Comparison of ENCODE assay signal across 16 cellular contexts in the genomic region with DNA sequence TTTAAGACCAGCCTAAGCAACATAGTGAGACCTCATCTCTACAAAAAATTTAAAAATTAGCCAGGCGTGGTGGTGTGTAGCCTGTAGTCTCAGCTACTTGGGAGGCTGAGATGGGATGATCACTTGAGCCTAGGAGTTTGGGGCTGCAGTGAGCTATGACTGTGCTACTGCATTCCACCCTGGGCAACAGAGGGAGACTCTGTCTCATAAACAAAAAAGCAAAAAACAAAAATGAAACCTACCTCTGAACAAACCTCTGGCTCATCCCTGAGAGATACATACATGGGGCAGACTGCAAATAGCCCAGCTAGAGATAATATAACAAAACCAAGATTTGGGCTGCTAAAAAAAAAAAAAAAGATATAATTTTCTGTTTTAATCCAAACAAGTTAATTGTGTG. TPM values are rescaled to one million over a fixed set of nuclear protein-coding genes. Genes with fewer than 3 reads are reported as not detected.
DNase-seq lines count a peak whose midpoint lies in the region; ATAC-seq and TF ChIP-seq lines count a peak whose summit lies in the region.
"Had no signal": no experiment of that assay in that cellular context is flagged by ENCODE, and none has a peak within 500 bp of the region (broad histone marks: within the 10 kb centered on the region; RNA-seq: fewer than 3 reads in every experiment).

No MANE protein-coding gene starts in this region.

- CTCF ChIA-PET in PC-9 (lab: Charles Lee): interaction anchor here (0.7 kb wide), 1 partner anchor 128 kb away, joined by 3 read pairs; no protein-coding TSS in a partner anchor

- ATAC-seq in GM18861 (IDR thresholded peaks at IDR 0.05; ENCODE audit: unreplicated experiment) (peak; percentile 97), HG02623 (IDR thresholded peaks at IDR 0.05; ENCODE audit: unreplicated experiment) (peak; percentile 98), left lung (no peak)
- ATAC-seq: effector memory CD8-positive, alpha-beta T cell had no signal

- H3K9me2 ChIP-seq in MM.1S (replicated peaks; ENCODE audit: insufficient read depth, low read length) (no peaks in the 10 kb centered on the region), PC-9 (ENCODE audit: insufficient read depth) (no peaks in the 10 kb centered on the region)

- H3K27me3 ChIP-seq in MM.1S (replicated peaks; ENCODE audit: insufficient read depth, low read length) (no peaks in the 10 kb centered on the region), left lung (peaks cover 0 to 7% of the 10 kb centered on the region in 2 donors), PC-9 (ENCODE audit: insufficient read depth, low read depth) (no peaks in the 10 kb centered on the region)

- H3K4me3 ChIP-seq in MM.1S (ENCODE audit: low read length) (no peak overlapping the region), left lung (no peak overlapping the region), PC-9 (no peak overlapping the region)
- H3K4me3 ChIP-seq: transverse colon had no signal

- H2AFZ ChIP-seq in MM.1S (ENCODE audit: low read length) (no peak overlapping the region), PC-9 (no peak overlapping the region)

- no peak overlapping the region for H3K4me2 ChIP-seq in MM.1S (ENCODE audit: low read depth, low read length)
- no peak overlapping the region for H3K4me2 ChIP-seq in PC-9

- H3K4me1 ChIP-seq in MM.1S (ENCODE audit: low read length): no peaks in the 10 kb centered on the region
- no peaks in the 10 kb centered on the region for H3K4me1 ChIP-seq in left lung
- H3K4me1 ChIP-seq in PC-9 (replicated peaks; ENCODE audit: insufficient read depth): no peaks in the 10 kb centered on the region
- H3K4me1 ChIP-seq: transverse colon had no signal

- BruUV-seq in PC-9 (replicated peaks; lab: Mats Ljungman, UMichigan): no TSS peak

- intact Hi-C loops in left lung (cut with DNase I): no loop called here
- intact Hi-C loops in PC-9 (cut with micrococcal nuclease; ENCODE audit: unreplicated experiment): no loop called here

- peak; percentile 29 for DNase-seq in ELR (ENCODE audit: low read depth)
- peak; percentile 54 for DNase-seq in MM.1S
- DNase-seq in left lung: no peak
- DNase-seq in SW 1271 (lab: John Stamatoyannopoulos, UW): no peak
- DNase-seq in PC-9: no peak
- DNase-seq in NCI-H146 treated with DMSO at 0.1 percent for 48 hours (lab: John Stamatoyannopoulos, UW; ENCODE audit: unreplicated experiment): no peak
- DNase-seq: activated effector memory CD4-positive, alpha-beta T cell treated with Interleukin-2 at 50 U/mL for 16 hours; effector memory CD8-positive, alpha-beta T cell; NCI-H526 treated with DMSO at 0.1 percent for 48 hours; occipital lobe; stimulated activated CD4-positive, alpha-beta T cell treated with anti-CD3 and anti-CD28 coated beads, Interleukin-4, amount 100 ng/mL, for 4 hours; transverse colon had no signal

- no peaks in the 10 kb centered on the region for H3K79me2 ChIP-seq in MM.1S (ENCODE audit: low read length)
- H3K79me2 ChIP-seq in PC-9 (ENCODE audit: low read depth): no peaks in the 10 kb centered on the region

- POLR2A ChIA-PET in PC-9 (lab: Charles Lee; ENCODE audit: unreplicated experiment): no interaction called here

- TF ChIP-seq CTCF in MM.1S (IDR thresholded peaks at IDR 0.05; ENCODE audit: low read length) (peak; percentile 41), left lung (IDR thresholded peaks at IDR 0.05) (no peak), PC-9 (conservative IDR thresholded peaks at IDR 0.05) (no peak)

- no peaks in the 10 kb centered on the region for H4K20me1 ChIP-seq in MM.1S (ENCODE audit: insufficient read depth, low read length)
- no peaks in the 10 kb centered on the region for H4K20me1 ChIP-seq in PC-9 (ENCODE audit: insufficient read depth)

- H3F3A ChIP-seq in MM.1S (ENCODE audit: insufficient read depth, low read length) (no peaks in the 10 kb centered on the region), PC-9 (ENCODE audit: insufficient read depth, low read depth) (no peaks in the 10 kb centered on the region)

- no peak overlapping the region for H3K9ac ChIP-seq in MM.1S (ENCODE audit: low read length)

- H3K27ac ChIP-seq in MM.1S (ENCODE audit: low read length) (no peak overlapping the region), left lung (no peak overlapping the region), PC-9 (no peak overlapping the region)
- H3K27ac ChIP-seq: transverse colon had no signal

- H3K9me3 ChIP-seq in MM.1S (replicated peaks; ENCODE audit: insufficient read depth, low read length) (no peaks in the 10 kb centered on the region), left lung (no peaks in the 10 kb centered on the region), PC-9 (ENCODE audit: insufficient read depth, low read depth) (no peaks in the 10 kb centered on the region)

- H3K36me3 ChIP-seq in MM.1S (replicated peaks; ENCODE audit: insufficient read depth, low read length) (no peaks in the 10 kb centered on the region), left lung (no peaks in the 10 kb centered on the region), PC-9 (ENCODE audit: low read depth) (no peaks in the 10 kb centered on the region)
- H3K36me3 ChIP-seq: transverse colon had no signal

RNA-seq across cellular contexts. Expression of gene C10orf67, which starts 19.5 kb away (rescaled TPM):
- total RNA-seq in left lung (under 1 TPM; 0.68 to 0.93 TPM), PC-9 (2021) (1.2 and 1.3 TPM in 2 replicates)
- total RNA-seq: H4; T-helper 2 cell treated with Interferon-gamma antibody and Interleukin-4, amounts not matched to agents 100 ng/mL and 5 ng/mL, for 36 hours; transverse colon had no signal

Comparison
In these comparisons a context has a peak if more than half of its experiments do, and no peak if none do; other contexts are left out.
1. DNase-seq: peak in ELR (single experiment) and MM.1S (single experiment); none in left lung (0 of 2), SW 1271 (0 of 2), PC-9 (0 of 2) and NCI-H146 treated with DMSO at 0.1 percent for 48 hours (single experiment).